ENCODE assay signal across 1 cellular context in the genomic region with DNA sequence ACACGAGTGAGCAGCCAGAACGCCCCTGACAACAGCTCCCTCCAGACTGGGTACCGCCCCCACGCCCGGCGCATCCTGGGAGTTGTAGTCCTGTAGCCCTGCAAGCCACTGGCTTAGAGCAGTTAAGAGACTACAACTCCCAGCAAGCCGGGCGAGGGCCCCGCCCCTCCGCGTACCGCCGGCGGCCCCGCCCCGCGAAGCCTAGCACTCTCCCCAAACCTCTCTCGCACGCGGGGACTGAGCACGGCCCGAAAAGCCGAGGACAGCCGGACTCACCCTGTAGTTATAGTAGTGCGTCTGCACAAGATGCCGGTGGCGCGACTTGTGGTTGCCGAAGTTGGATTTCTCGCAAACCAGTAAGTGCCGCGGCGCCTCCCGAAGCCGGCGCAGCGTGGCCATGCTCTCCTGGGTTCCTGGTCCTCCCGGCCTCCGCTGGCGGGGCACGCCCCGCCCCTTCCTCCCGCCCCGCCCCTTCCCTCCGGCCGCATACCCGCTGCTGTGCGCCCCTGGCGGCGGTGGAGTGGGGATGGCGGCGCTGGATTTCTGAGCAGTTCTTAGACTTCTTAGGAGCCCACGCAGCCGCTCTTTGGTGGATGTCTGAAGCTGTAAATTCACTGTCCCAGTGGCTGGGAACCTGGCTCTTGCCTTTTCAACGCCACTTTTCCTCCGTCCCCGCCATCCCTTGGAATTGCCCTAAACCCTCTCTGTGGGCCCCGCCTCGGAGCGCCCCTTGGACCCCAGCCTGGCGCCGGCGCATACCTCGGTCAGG.
TF ChIP-seq lines count a peak whose summit lies in the region.

A gene with protein sequence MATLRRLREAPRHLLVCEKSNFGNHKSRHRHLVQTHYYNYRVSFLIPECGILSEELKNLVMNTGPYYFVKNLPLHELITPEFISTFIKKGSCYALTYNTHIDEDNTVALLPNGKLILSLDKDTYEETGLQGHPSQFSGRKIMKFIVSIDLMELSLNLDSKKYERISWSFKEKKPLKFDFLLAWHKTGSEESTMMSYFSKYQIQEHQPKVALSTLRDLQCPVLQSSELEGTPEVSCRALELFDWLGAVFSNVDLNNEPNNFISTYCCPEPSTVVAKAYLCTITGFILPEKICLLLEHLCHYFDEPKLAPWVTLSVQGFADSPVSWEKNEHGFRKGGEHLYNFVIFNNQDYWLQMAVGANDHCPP (minus strand): TSS at position 434 of the 769 bp plus-strand sequence. CDS start 35 bp downstream, at position 399.

TF ChIP-seq in IMR-90, 13 proteins besides CTCF, POLR2A, EP300 and RAD21:
- TF ChIP-seq SMC3 (IDR thresholded peaks at IDR 0.05; ENCODE audit: low read depth, low read length) = peak; percentile 23; the same call in 1 of the 2 replicates
- peak; percentile 93 for TF ChIP-seq MXI1 (IDR thresholded peaks at IDR 0.05; ENCODE audit: borderline replicate concordance, low read depth, low read length)
- TF ChIP-seq FOS (IDR thresholded peaks at IDR 0.05; ENCODE audit: low read depth, low read length) = no peak
- peak; percentile 81; the same call in 1 of the 2 replicates for TF ChIP-seq MAZ (IDR thresholded peaks at IDR 0.05; ENCODE audit: borderline replicate concordance, low read depth, low read length)
